25 cellular contexts compared by ENCODE assay signal in the genomic region with DNA sequence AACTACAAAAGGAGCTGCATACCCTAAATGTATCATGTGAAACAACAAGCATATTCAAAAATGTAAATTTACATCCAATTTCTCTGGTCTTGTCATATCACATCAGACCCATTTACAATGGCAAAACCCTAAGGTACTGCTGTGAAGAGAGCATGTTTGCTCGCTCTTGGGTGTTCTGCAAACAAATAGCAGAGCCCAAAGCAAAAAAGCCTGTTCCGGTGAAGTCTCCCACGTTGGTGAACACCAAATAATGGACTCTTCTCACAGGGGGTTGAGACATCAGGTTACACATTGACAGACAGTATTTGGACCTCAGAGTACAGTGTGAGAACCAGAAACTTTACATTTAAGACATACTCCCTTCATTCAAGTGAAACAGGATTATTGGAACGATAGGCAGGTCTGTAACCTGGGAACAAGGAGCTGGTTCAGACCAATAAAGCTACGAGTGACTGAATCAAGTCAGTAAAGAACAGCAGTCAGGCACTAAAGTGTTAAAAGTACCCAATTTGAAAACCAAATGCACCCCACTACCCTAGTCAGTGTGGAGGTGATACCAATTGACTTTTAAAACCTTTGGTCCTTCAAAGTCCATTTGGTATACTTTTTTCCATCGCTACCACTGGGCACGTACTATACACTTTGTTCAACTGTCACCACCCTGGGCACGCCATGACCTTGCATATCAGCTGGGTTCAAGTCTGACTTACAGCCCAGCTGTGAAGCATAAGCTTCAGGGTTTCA.
"Had no signal": no experiment of that assay in that cellular context is flagged by ENCODE, and none has a peak within 500 bp of the region (broad histone marks: within the 10 kb centered on the region; RNA-seq: fewer than 3 reads in every experiment).

No MANE protein-coding gene starts in this region.

- H3K4me3 ChIP-seq: lung, spleen, suprapubic skin, tibial artery had no signal

- H3K4me1 ChIP-seq: spleen had no signal

- DNase-seq: activated CD4-positive, alpha-beta T cell treated with anti-CD3 and anti-CD28 coated beads for 4 hours; activated CD4-positive, alpha-beta T cell treated with anti-CD3 and anti-CD28 coated beads, Interleukin-2, amount 50 U/mL, for 4 hours; activated effector memory CD4-positive, alpha-beta T cell treated with anti-CD3 and anti-CD28 coated beads, Interleukin-2, amount 50 U/mL, for 16 hours; activated naive CD4-positive, alpha-beta T cell treated with anti-CD3 and anti-CD28 coated beads, Interleukin-2, amount 10 ng/mL, durations not matched to agents 7 days and 5 days; activated naive CD8-positive, alpha-beta T cell treated with anti-CD3 and anti-CD28 coated beads, Interleukin-2, amount 10 ng/mL, durations not matched to agents 7 days and 5 days; amniotic stem cell; brain microvascular endothelial cell; caudate nucleus; cortex of kidney; effector memory CD8-positive, alpha-beta T cell; foreskin fibroblast; head of caudate nucleus; hippocampal formation; immature natural killer cell; kidney; left colon; mesendoderm; natural killer cell; right cardiac atrium; spleen; stimulated activated naive CD4-positive, alpha-beta T cell; tibial artery had no signal

- H3K27me3 ChIP-seq: brain microvascular endothelial cell, spleen, suprapubic skin, tibial artery had no signal

- H3K27ac ChIP-seq: brain microvascular endothelial cell, spleen, tibial artery had no signal

- ATAC-seq: effector memory CD8-positive, alpha-beta T cell; left colon; natural killer cell; right cardiac atrium had no signal

- FAIRE-seq: astrocyte, kidney had no signal

- H3K9me3 ChIP-seq: spleen, suprapubic skin, tibial artery had no signal
